In the genomic region with DNA sequence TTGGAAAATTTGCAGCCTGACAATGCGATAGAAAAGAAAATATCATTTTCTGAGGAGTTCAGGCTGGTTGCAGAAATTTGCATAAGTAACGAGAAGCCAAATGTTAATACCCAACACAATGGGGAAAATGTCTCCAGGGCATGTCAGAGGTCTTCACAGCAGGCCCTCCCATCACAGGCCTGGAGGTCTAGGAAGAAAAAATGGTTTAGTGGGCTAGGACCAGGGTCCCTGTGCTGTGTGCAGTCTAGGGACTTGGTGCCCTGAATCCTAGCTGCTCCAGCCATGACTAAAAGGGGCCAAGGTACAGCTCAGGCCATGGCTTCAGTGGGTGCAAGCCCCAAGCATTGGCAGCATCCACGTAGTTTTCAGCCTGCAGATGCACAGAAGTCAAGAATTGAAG, we compare ENCODE assay signal across 40 cellular contexts.
"Had no signal": no experiment of that assay in that cellular context is flagged by ENCODE, and none has a peak within 500 bp of the region (broad histone marks: within the 10 kb centered on the region; RNA-seq: fewer than 3 reads in every experiment).

No MANE protein-coding gene starts in this region.

- H3K9me3 Mint-ChIP-seq: activated T-helper 17 cell treated with anti-CD3 and anti-CD28 coated beads, Interleukin-2, amount 50 U/mL, for 72 hours had no signal

- H3K27me3 ChIP-seq: adrenal gland, ascending aorta, body of pancreas, brain microvascular endothelial cell, breast epithelium, cardiac muscle cell had no signal

- ATAC-seq: activated naive CD4-positive, alpha-beta T cell treated with anti-CD3 and anti-CD28 coated beads, Interleukin-2, amount 50 U/mL, for 72 hours; activated naive CD8-positive, alpha-beta T cell treated with anti-CD3 and anti-CD28 coated beads, Interleukin-2, amount 50 U/mL, for 24 hours; activated T-cell treated with anti-CD3 and anti-CD28 coated beads, Interleukin-2, amount 50 U/mL, for 4 hours; activated T-cell treated with anti-CD3 and anti-CD28 coated beads, Interleukin-2, amount 50 U/mL, for 72 hours; activated T-helper 17 cell treated with anti-CD3 and anti-CD28 coated beads, Interleukin-2, amount 50 U/mL, for 72 hours; body of pancreas had no signal

- H3K4me1 ChIP-seq: adrenal gland, ascending aorta, body of pancreas, breast epithelium had no signal

- DNase-seq: activated effector memory CD4-positive, alpha-beta T cell treated with anti-CD3 and anti-CD28 coated beads, Interleukin-2, amount 50 U/mL, for 16 hours; activated effector memory CD4-positive, alpha-beta T cell treated with Interleukin-2 at 50 U/mL for 16 hours; activated gamma-delta T cell; activated gamma-delta T cell treated with Interleukin-2 at 50 U/mL for 16 hours; activated naive CD4-positive, alpha-beta T cell; activated naive CD4-positive, alpha-beta T cell treated with anti-CD3 and anti-CD28 coated beads for 36 hours; activated naive CD4-positive, alpha-beta T cell treated with anti-CD3 and anti-CD28 coated beads, Interleukin-2, amount 10 ng/mL, durations not matched to agents 7 days and 5 days; activated naive CD4-positive, alpha-beta T cell treated with anti-CD3 and anti-CD28 coated beads, Interleukin-2, amount 50 U/mL, for 16 hours; activated naive CD4-positive, alpha-beta T cell treated with Interleukin-2 at 50 U/mL for 16 hours; activated naive CD8-positive, alpha-beta T cell treated with anti-CD3 and anti-CD28 coated beads for 36 hours; activated naive CD8-positive, alpha-beta T cell treated with anti-CD3 and anti-CD28 coated beads, Interleukin-2, amount 10 ng/mL, durations not matched to agents 7 days and 5 days; activated naive CD8-positive, alpha-beta T cell treated with anti-CD3 and anti-CD28 coated beads, Interleukin-2, amount 50 U/mL, for 24 hours; activated T-cell treated with anti-CD3 and anti-CD28 coated beads, Interleukin-2, amount 50 U/mL, for 1 hour; activated T-cell treated with anti-CD3 and anti-CD28 coated beads, Interleukin-2, amount 50 U/mL, for 24 hours; activated T-cell treated with anti-CD3 and anti-CD28 coated beads, Interleukin-2, amount 50 U/mL, for 4 hours; activated T-cell treated with anti-CD3 and anti-CD28 coated beads, Interleukin-2, amount 50 U/mL, for 48 hours; activated T-cell treated with anti-CD3 and anti-CD28 coated beads, Interleukin-2, amount 50 U/mL, for 72 hours; adrenal gland; amniotic stem cell; amygdala; anterior cingulate cortex; aorta; body of pancreas; brain microvascular endothelial cell; caudate nucleus; central memory CD4-positive, alpha-beta T cell; cerebellar nuclear complex had no signal

- H3K27me3 Mint-ChIP-seq: activated naive CD4-positive, alpha-beta T cell treated with anti-CD3 and anti-CD28 coated beads, Interleukin-2, amount 10 ng/mL, durations not matched to agents 7 days and 5 days; activated naive CD4-positive, alpha-beta T cell treated with anti-CD3 and anti-CD28 coated beads, Interleukin-2, amount 50 U/mL, for 24 hours; activated naive CD8-positive, alpha-beta T cell; activated naive CD8-positive, alpha-beta T cell treated with anti-CD3 and anti-CD28 coated beads for 36 hours; activated naive CD8-positive, alpha-beta T cell treated with anti-CD3 and anti-CD28 coated beads, Interleukin-2, amount 10 ng/mL, durations not matched to agents 7 days and 5 days; activated naive CD8-positive, alpha-beta T cell treated with anti-CD3 and anti-CD28 coated beads, Interleukin-2, amount 50 U/mL, for 24 hours; activated T-cell treated with anti-CD3 and anti-CD28 coated beads, Interleukin-2, amount 50 U/mL, for 24 hours; activated T-helper 17 cell treated with anti-CD3 and anti-CD28 coated beads, Interleukin-2, amount 50 U/mL, for 72 hours; brain; central memory CD8-positive, alpha-beta T cell had no signal

- H3K4me1 Mint-ChIP-seq: activated naive CD4-positive, alpha-beta T cell treated with anti-CD3 and anti-CD28 coated beads, Interleukin-2, amount 10 ng/mL, durations not matched to agents 7 days and 5 days; activated naive CD4-positive, alpha-beta T cell treated with anti-CD3 and anti-CD28 coated beads, Interleukin-2, amount 50 U/mL, for 24 hours; activated naive CD8-positive, alpha-beta T cell treated with anti-CD3 and anti-CD28 coated beads, Interleukin-2, amount 50 U/mL, for 24 hours; activated T-helper 17 cell treated with anti-CD3 and anti-CD28 coated beads, Interleukin-2, amount 50 U/mL, for 72 hours; brain; central memory CD8-positive, alpha-beta T cell had no signal

- H3K27ac Mint-ChIP-seq: activated naive CD4-positive, alpha-beta T cell treated with anti-CD3 and anti-CD28 coated beads for 36 hours; activated naive CD4-positive, alpha-beta T cell treated with anti-CD3 and anti-CD28 coated beads, Interleukin-2, amount 10 ng/mL, durations not matched to agents 7 days and 5 days; activated naive CD4-positive, alpha-beta T cell treated with anti-CD3 and anti-CD28 coated beads, Interleukin-2, amount 50 U/mL, for 24 hours; activated naive CD4-positive, alpha-beta T cell treated with anti-CD3 and anti-CD28 coated beads, Interleukin-2, amount 50 U/mL, for 72 hours; activated naive CD8-positive, alpha-beta T cell; activated naive CD8-positive, alpha-beta T cell treated with anti-CD3 and anti-CD28 coated beads for 36 hours; activated naive CD8-positive, alpha-beta T cell treated with anti-CD3 and anti-CD28 coated beads, Interleukin-2, amount 10 ng/mL, durations not matched to agents 7 days and 5 days; activated naive CD8-positive, alpha-beta T cell treated with anti-CD3 and anti-CD28 coated beads, Interleukin-2, amount 50 U/mL, for 24 hours; activated T-cell treated with anti-CD3 and anti-CD28 coated beads, Interleukin-2, amount 50 U/mL, for 24 hours; activated T-cell treated with anti-CD3 and anti-CD28 coated beads, Interleukin-2, amount 50 U/mL, for 72 hours; activated T-helper 1 cell treated with anti-CD3 and anti-CD28 coated beads, Interleukin-12 subunit alpha, Interleukin-12 subunit beta, Interleukin-2, Interleukin-4 antibody, amounts not matched to agents 30 ng/mL and 10 ng/mL and 1 ng/mL, durations not matched to agents 14 hours and 24 hours and 36 hours; activated T-helper 17 cell treated with anti-CD3 and anti-CD28 coated beads, Interleukin-2, amount 50 U/mL, for 72 hours; activated T-helper 2 cell treated with anti-CD3 and anti-CD28 coated beads, Interferon-gamma antibody, Interleukin-2, Interleukin-4, amounts not matched to agents 10 μg/mL and 5 μg/mL and 100 μg/mL, durations not matched to agents 14 hours and 24 hours and 36 hours; brain had no signal

- H3K9me3 ChIP-seq: adrenal gland, ascending aorta, body of pancreas had no signal

- FAIRE-seq: astrocyte, bronchial epithelial cell had no signal

- H3K36me3 ChIP-seq: adrenal gland, ascending aorta, brain microvascular endothelial cell, breast epithelium, cardiac muscle cell had no signal

- H3K4me3 Mint-ChIP-seq: activated naive CD4-positive, alpha-beta T cell treated with anti-CD3 and anti-CD28 coated beads for 36 hours; activated naive CD4-positive, alpha-beta T cell treated with anti-CD3 and anti-CD28 coated beads, Interleukin-2, amount 10 ng/mL, durations not matched to agents 7 days and 5 days; activated naive CD4-positive, alpha-beta T cell treated with anti-CD3 and anti-CD28 coated beads, Interleukin-2, amount 50 U/mL, for 24 hours; activated naive CD8-positive, alpha-beta T cell; activated naive CD8-positive, alpha-beta T cell treated with anti-CD3 and anti-CD28 coated beads for 36 hours; activated naive CD8-positive, alpha-beta T cell treated with anti-CD3 and anti-CD28 coated beads, Interleukin-2, amount 10 ng/mL, durations not matched to agents 7 days and 5 days; activated naive CD8-positive, alpha-beta T cell treated with anti-CD3 and anti-CD28 coated beads, Interleukin-2, amount 50 U/mL, for 24 hours; activated T-cell treated with anti-CD3 and anti-CD28 coated beads, Interleukin-2, amount 50 U/mL, for 24 hours; activated T-cell treated with anti-CD3 and anti-CD28 coated beads, Interleukin-2, amount 50 U/mL, for 4 hours; activated T-cell treated with anti-CD3 and anti-CD28 coated beads, Interleukin-2, amount 50 U/mL, for 72 hours; activated T-helper 1 cell treated with anti-CD3 and anti-CD28 coated beads, Interleukin-12 subunit alpha, Interleukin-12 subunit beta, Interleukin-2, Interleukin-4 antibody, amounts not matched to agents 30 ng/mL and 10 ng/mL and 1 ng/mL, durations not matched to agents 14 hours and 24 hours and 36 hours; activated T-helper 17 cell treated with anti-CD3 and anti-CD28 coated beads, Interleukin-2, amount 50 U/mL, for 72 hours; brain; central memory CD8-positive, alpha-beta T cell had no signal

- H3K4me3 ChIP-seq: adrenal gland, ascending aorta, body of pancreas, breast epithelium, cardiac muscle cell had no signal

- H3K36me3 Mint-ChIP-seq: activated naive CD4-positive, alpha-beta T cell treated with anti-CD3 and anti-CD28 coated beads, Interleukin-2, amount 10 ng/mL, durations not matched to agents 7 days and 5 days had no signal

- H3K27ac ChIP-seq: adrenal gland, ascending aorta, body of pancreas, brain microvascular endothelial cell, breast epithelium, cardiac muscle cell had no signal
